In genomic region chr11:33542921-33543320, GRCh38 we compare ENCODE assay signal across 8 cellular contexts.
DNase-seq lines count a peak whose midpoint lies in the region; ATAC-seq and TF ChIP-seq lines count a peak whose summit lies in the region.

No MANE protein-coding gene starts in this region.

- 61 to 66% methylated on average over 7 of the region's 7 CpGs for WGBS in heart right ventricle, 2 donors

- intact Hi-C loops in heart right ventricle (cut with DNase I): loop anchor here in 9 of 10 donors (2.0 to 10.0 kb wide), 10 partner anchors 142 to 204 kb away; partner anchors contain the start of gene CD59 (in 1 of the 9)

- no peak overlapping the region for H3K27ac Mint-ChIP-seq in T-helper 17 cell

- H3K4me1 ChIP-seq in heart right ventricle: peaks cover 0 to 17% (median 0%) of the 10 kb centered on the region in 9 donors

- no peak overlapping the region for H3K4me3 Mint-ChIP-seq in T-helper 17 cell

- H3K36me3 Mint-ChIP-seq in T-helper 17 cell (ENCODE audit: low read depth): peaks cover 3% of the 10 kb centered on the region

- ATAC-seq in heart right ventricle: peak in 2 of 8 donors; percentile 38 to 68
- no peak for ATAC-seq in T-helper 17 cell

- H3K36me3 ChIP-seq in heart right ventricle: no peaks in the 10 kb centered on the region

- H3K27ac ChIP-seq in heart right ventricle: no peak overlapping the region

- TF ChIP-seq CTCF in heart right ventricle (IDR thresholded peaks at IDR 0.05): peak; percentile 25 to 73 (median 61)

- H3K27me3 ChIP-seq in heart right ventricle: no peaks in the 10 kb centered on the region

- H3K4me1 Mint-ChIP-seq in T-helper 17 cell: peaks cover 8% of the 10 kb centered on the region

- H3K9me3 ChIP-seq in heart right ventricle: no peaks in the 10 kb centered on the region
- no peaks in the 10 kb centered on the region for H3K9me3 ChIP-seq in T-helper 17 cell (ENCODE audit: control insufficient read depth, low read length, poor library complexity, severe bottlenecking)

- peaks cover 83% of the 10 kb centered on the region for H3K27me3 Mint-ChIP-seq in T-helper 17 cell

- no peak overlapping the region for H3K4me3 ChIP-seq in heart right ventricle

- DNase-seq in 8988T (peak; percentile 69), GDM1 (lab: John Stamatoyannopoulos, UW) (peak; percentile 10), NCI-H226 (peak; percentile 29), heart right ventricle (peak; percentile 38 to 46), retina (peak; percentile 39), T-helper 17 cell (no peak), DMS114 treated with DMSO at 0.1 percent for 48 hours (lab: John Stamatoyannopoulos, UW; ENCODE audit: unreplicated experiment) (no peak)
- peak; percentile 44 to 56 for DNase-seq in activated T-cell treated with anti-CD3 and anti-CD28 coated beads, Interleukin-2, amount 50 U/mL, for 48 hours

Comparison
In these comparisons a context has a peak if more than half of its experiments do, and no peak if none do; other contexts are left out.
1. DNase-seq: peak in 8988T (single experiment), GDM1 (single experiment), NCI-H226 (single experiment), activated T-cell treated with anti-CD3 and anti-CD28 coated beads, Interleukin-2, amount 50 U/mL, for 48 hours (2 of 2), heart right ventricle (2 of 2) and retina (single experiment); none in T-helper 17 cell (0 of 3) and DMS114 treated with DMSO at 0.1 percent for 48 hours (single experiment).